Comparison of ENCODE assay signal across 1 cellular context in genomic region chr18:46190667-46191066, GRCh38.
TF ChIP-seq lines count a peak whose summit lies in the region.

No MANE protein-coding gene starts in this region.

TF ChIP-seq in WTC11, 78 proteins besides CTCF, POLR2A, EP300 and RAD21 (continued from another document):
- no peak for TF ChIP-seq IRF1 (CRISPR knock-in tag; IDR thresholded peaks at IDR 0.05)
- TF ChIP-seq USF2 (CRISPR knock-in tag; IDR thresholded peaks at IDR 0.05), result no peak
- no peak for TF ChIP-seq SOX15 (CRISPR knock-in tag; IDR thresholded peaks at IDR 0.05)
- TF ChIP-seq E2F5 (CRISPR knock-in tag; IDR thresholded peaks at IDR 0.05), result no peak
- TF ChIP-seq ZNF671 (CRISPR knock-in tag; IDR thresholded peaks at IDR 0.05), result no peak
- TF ChIP-seq SP1 (CRISPR knock-in tag; conservative IDR thresholded peaks at IDR 0.05), result no peak
- TF ChIP-seq OVOL2 (CRISPR knock-in tag; IDR thresholded peaks at IDR 0.05; ENCODE audit: borderline replicate concordance), result no peak
